In genomic region chr4:31538877-31539276, GRCh38 we compare ENCODE assay signal across 1 cellular context.
TF ChIP-seq lines count a peak whose summit lies in the region.

No MANE protein-coding gene starts in this region.

TF ChIP-seq in GM23338, 12 proteins besides CTCF, POLR2A, EP300 and RAD21 (continued from another document):
- TF ChIP-seq, protein P1, sequence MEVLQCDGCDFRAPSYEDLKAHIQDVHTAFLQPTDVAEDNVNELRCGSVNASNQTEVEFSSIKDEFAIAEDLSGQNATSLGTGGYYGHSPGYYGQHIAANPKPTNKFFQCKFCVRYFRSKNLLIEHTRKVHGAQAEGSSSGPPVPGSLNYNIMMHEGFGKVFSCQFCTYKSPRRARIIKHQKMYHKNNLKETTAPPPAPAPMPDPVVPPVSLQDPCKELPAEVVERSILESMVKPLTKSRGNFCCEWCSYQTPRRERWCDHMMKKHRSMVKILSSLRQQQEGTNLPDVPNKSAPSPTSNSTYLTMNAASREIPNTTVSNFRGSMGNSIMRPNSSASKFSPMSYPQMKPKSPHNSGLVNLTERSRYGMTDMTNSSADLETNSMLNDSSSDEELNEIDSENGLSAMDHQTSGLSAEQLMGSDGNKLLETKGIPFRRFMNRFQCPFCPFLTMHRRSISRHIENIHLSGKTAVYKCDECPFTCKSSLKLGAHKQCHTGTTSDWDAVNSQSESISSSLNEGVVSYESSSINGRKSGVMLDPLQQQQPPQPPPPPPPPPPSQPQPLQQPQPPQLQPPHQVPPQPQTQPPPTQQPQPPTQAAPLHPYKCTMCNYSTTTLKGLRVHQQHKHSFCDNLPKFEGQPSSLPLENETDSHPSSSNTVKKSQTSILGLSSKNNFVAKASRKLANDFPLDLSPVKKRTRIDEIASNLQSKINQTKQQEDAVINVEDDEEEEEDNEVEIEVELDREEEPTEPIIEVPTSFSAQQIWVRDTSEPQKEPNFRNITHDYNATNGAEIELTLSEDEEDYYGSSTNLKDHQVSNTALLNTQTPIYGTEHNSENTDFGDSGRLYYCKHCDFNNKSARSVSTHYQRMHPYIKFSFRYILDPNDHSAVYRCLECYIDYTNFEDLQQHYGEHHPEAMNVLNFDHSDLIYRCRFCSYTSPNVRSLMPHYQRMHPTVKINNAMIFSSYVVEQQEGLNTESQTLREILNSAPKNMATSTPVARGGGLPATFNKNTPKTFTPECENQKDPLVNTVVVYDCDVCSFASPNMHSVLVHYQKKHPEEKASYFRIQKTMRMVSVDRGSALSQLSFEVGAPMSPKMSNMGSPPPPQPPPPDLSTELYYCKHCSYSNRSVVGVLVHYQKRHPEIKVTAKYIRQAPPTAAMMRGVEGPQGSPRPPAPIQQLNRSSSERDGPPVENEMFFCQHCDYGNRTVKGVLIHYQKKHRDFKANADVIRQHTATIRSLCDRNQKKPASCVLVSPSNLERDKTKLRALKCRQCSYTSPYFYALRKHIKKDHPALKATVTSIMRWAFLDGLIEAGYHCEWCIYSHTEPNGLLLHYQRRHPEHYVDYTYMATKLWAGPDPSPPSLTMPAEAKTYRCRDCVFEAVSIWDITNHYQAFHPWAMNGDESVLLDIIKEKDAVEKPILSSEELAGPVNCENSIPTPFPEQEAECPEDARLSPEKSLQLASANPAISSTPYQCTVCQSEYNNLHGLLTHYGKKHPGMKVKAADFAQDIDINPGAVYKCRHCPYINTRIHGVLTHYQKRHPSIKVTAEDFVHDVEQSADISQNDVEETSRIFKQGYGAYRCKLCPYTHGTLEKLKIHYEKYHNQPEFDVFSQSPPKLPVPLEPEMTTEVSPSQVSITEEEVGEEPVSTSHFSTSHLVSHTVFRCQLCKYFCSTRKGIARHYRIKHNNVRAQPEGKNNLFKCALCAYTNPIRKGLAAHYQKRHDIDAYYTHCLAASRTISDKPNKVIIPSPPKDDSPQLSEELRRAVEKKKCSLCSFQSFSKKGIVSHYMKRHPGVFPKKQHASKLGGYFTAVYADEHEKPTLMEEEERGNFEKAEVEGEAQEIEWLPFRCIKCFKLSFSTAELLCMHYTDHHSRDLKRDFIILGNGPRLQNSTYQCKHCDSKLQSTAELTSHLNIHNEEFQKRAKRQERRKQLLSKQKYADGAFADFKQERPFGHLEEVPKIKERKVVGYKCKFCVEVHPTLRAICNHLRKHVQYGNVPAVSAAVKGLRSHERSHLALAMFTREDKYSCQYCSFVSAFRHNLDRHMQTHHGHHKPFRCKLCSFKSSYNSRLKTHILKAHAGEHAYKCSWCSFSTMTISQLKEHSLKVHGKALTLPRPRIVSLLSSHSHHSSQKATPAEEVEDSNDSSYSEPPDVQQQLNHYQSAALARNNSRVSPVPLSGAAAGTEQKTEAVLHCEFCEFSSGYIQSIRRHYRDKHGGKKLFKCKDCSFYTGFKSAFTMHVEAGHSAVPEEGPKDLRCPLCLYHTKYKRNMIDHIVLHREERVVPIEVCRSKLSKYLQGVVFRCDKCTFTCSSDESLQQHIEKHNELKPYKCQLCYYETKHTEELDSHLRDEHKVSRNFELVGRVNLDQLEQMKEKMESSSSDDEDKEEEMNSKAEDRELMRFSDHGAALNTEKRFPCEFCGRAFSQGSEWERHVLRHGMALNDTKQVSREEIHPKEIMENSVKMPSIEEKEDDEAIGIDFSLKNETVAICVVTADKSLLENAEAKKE (CRISPR knock-in tag; IDR thresholded peaks at IDR 0.05), result no peak
- TF ChIP-seq ZNF114 (CRISPR knock-in tag; IDR thresholded peaks at IDR 0.05) (no peak), NANOG (IDR thresholded peaks at IDR 0.05; ENCODE audit: borderline replicate concordance) (no peak), ETS1 (IDR thresholded peaks at IDR 0.05) (no peak), EZH2phosphoT487 (IDR thresholded peaks at IDR 0.05; ENCODE audit: unreplicated experiment) (no peak), EZH2 (IDR thresholded peaks at IDR 0.05; ENCODE audit: low read depth, unreplicated experiment) (no peak), ZNF331 (CRISPR knock-in tag; IDR thresholded peaks at IDR 0.05; ENCODE audit: low read depth) (no peak), REST (IDR thresholded peaks at IDR 0.05; ENCODE audit: unreplicated experiment) (no peak), JUNB (IDR thresholded peaks at IDR 0.05; ENCODE audit: unreplicated experiment) (no peak), CREB1 (CRISPR knock-in tag; IDR thresholded peaks at IDR 0.05; ENCODE audit: low read depth) (no peak)
